ENCODE assay signal across 23 cellular contexts in genomic region chr7:82932516-82932915, GRCh38.
"Had no signal": no experiment of that assay in that cellular context is flagged by ENCODE, and none has a peak within 500 bp of the region (broad histone marks: within the 10 kb centered on the region; RNA-seq: fewer than 3 reads in every experiment).

No MANE protein-coding gene starts in this region.

- H3K9me2 ChIP-seq: SK-N-SH had no signal

- ATAC-seq: K562, Panc1, T-cell had no signal

- H3K4me2 ChIP-seq: KMS-11, SK-N-SH had no signal

- DNase-seq: Kasumi-1, MV-4-11, NCI-H1048, NCI-H1105, NCI-H1417 treated with DMSO at 0.1 percent for 48 hours, NCI-H146, NCI-H1694 treated with DMSO at 0.1 percent for 48 hours, NCI-H1930, NCI-H2107, NCI-H226, NCI-H446, NCI-H510A, NCI-H524 treated with DMSO at 0.1 percent for 48 hours, NCI-H774, SHP77, SK-N-SH, SW 1271, T-cell had no signal

- H3K9ac ChIP-seq: KMS-11, SK-N-SH had no signal

- H3K9me3 ChIP-seq: SK-N-SH had no signal

- H3K27ac ChIP-seq: HL-60, KMS-11, RWPE1 had no signal

- H3K4me3 ChIP-seq: K562 had no signal
